ENCODE assay signal across 7 cellular contexts in the genomic region with DNA sequence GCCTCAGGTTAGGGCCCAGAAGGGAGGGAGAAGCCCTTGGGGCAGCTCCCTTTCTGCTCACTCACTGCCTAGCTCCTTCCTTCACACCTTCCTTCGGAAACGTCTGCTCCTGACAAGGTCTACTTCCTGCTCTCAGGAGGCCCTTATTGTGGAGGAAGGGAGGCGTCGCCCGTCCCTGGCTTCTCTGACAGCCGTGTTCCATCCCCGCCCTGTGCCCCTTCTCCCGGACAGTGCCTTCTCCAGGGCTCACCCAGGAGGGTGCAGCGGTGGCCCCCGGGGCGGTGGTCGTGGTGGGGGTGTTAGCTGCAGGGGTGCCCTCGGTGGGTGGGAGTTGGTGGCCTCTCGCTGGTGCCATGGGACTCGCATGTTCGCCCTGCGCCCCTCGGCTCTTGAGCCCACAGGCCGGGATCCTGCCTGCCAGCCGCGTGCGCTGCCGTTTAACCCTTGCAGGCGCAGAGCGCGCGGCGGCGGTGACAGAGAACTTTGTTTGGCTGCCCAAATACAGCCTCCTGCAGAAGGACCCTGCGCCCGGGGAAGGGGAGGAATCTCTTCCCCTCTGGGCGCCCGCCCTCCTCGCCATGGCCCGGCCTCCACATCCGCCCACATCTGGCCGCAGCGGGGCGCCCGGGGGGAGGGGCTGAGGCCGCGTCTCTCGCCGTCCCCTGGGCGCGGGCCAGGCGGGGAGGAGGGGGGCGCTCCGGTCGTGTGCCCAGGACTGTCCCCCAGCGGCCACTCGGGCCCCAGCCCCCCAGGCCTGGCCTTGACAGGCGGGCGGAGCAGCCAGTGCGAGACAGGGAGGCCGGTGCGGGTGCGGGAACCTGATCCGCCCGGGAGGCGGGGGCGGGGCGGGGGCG.
DNase-seq lines count a peak whose midpoint lies in the region; ATAC-seq and TF ChIP-seq lines count a peak whose summit lies in the region.

No MANE protein-coding gene starts in this region.

- H3K4me1 ChIP-seq in RWPE2 (ENCODE audit: insufficient read depth, poor library complexity, severe bottlenecking) (peaks cover 40% of the 10 kb centered on the region), adipocyte (ENCODE audit: control insufficient read depth, insufficient read depth, low read length) (peaks cover 43% of the 10 kb centered on the region), heart left ventricle (peaks cover 5 to 75% (median 70%) of the 10 kb centered on the region in 12 donors), parathyroid adenoma (peaks cover 23% of the 10 kb centered on the region)

- peaks cover 50% of the 10 kb centered on the region for H3K79me2 ChIP-seq in parathyroid adenoma

- WGBS in heart left ventricle, 4 donors: 1 to 2% (median 1%) methylated on average over 24 to 64 of the region's 64 CpGs

- peak overlapping the region; percentile 94 for H3K4me2 ChIP-seq in parathyroid adenoma (ENCODE audit: low read length)

- H3K27ac ChIP-seq in RWPE2 (ENCODE audit: poor library complexity, severe bottlenecking) (peak overlapping the region; percentile 25), heart left ventricle (peak overlapping the region; percentile 92 to 99 (median 95)), parathyroid adenoma (peak overlapping the region; percentile 62)

- ATAC-seq in GM18517 (IDR thresholded peaks at IDR 0.05; ENCODE audit: unreplicated experiment): peak; percentile 60
- ATAC-seq in HG03439 (IDR thresholded peaks at IDR 0.05; ENCODE audit: unreplicated experiment): peak; percentile 55
- ATAC-seq in RWPE2 (ENCODE audit: low read depth): peak; percentile 61
- peak; percentile 28 to 75 (median 58) for ATAC-seq in heart left ventricle

- TF ChIP-seq CTCF in RWPE2 (IDR thresholded peaks at IDR 0.05; ENCODE audit: poor library complexity, severe bottlenecking) (no peak), heart left ventricle (IDR thresholded peaks at IDR 0.05) (peak in 1 of 12 donors; percentile 21), parathyroid adenoma (IDR thresholded peaks at IDR 0.05) (peak; percentile 23)

- DNase-seq in RWPE2 (ENCODE audit: low spot score) (no peak), adipocyte (ENCODE audit: low read depth) (peak; percentile 94), heart left ventricle (peak; percentile 90 to 95 (median 91)), pons (ENCODE audit: low spot score) (no peak)

- H3K9me3 ChIP-seq in RWPE2 (ENCODE audit: severe bottlenecking) (no peaks in the 10 kb centered on the region), adipocyte (ENCODE audit: control insufficient read depth, low read length) (no peaks in the 10 kb centered on the region), heart left ventricle (no peaks in the 10 kb centered on the region), parathyroid adenoma (ENCODE audit: control insufficient read depth, low read length) (no peaks in the 10 kb centered on the region)

- H3K27me3 ChIP-seq in RWPE2 (ENCODE audit: insufficient read depth, poor library complexity, severe bottlenecking) (no peaks in the 10 kb centered on the region), adipocyte (replicated peaks; ENCODE audit: control insufficient read depth, insufficient read depth, low read length) (no peaks in the 10 kb centered on the region), heart left ventricle (no peaks in the 10 kb centered on the region), parathyroid adenoma (ENCODE audit: control insufficient read depth, insufficient read depth, low read length) (no peaks in the 10 kb centered on the region)

- intact Hi-C loops in heart left ventricle (cut with DNase I): loop anchor here in 9 of 10 donors (1.0 to 10.0 kb wide), 7 partner anchors 16 to 55 kb away; no protein-coding TSS in a partner anchor

- H3K36me3 ChIP-seq in RWPE2 (ENCODE audit: low read depth) (0 out of 2 replicates have a peak, but pooled peaks cover 6% of the 10 kb centered on the region), adipocyte (ENCODE audit: control insufficient read depth, insufficient read depth, low read length, severe bottlenecking) (no peaks in the 10 kb centered on the region), heart left ventricle (no peaks in the 10 kb centered on the region), parathyroid adenoma (ENCODE audit: control insufficient read depth, insufficient read depth, low read length) (no peaks in the 10 kb centered on the region)

- H2AFZ ChIP-seq in parathyroid adenoma: peak overlapping the region; percentile 30

- peak overlapping the region; percentile 82 for H3K9ac ChIP-seq in adipocyte (ENCODE audit: low read length)
- H3K9ac ChIP-seq in parathyroid adenoma: no peak overlapping the region

- TF ChIP-seq POLR2A in heart left ventricle (IDR thresholded peaks at IDR 0.05): peak in 1 of 2 donors; percentile 12

- H3K4me3 ChIP-seq in RWPE2 (ENCODE audit: severe bottlenecking) (no peak overlapping the region), adipocyte (ENCODE audit: low read length) (peak overlapping the region; percentile 73), heart left ventricle (peak overlapping the region; percentile 66 to 98 (median 88)), parathyroid adenoma (ENCODE audit: low read depth, low read length) (peak overlapping the region; percentile 61)

Comparison
In these comparisons a context has a peak if more than half of its experiments do, and no peak if none do; other contexts are left out.
1. DNase-seq: peak in adipocyte (single experiment) and heart left ventricle (5 of 5); none in RWPE2 (single experiment) and pons (single experiment).
2. H3K27ac ChIP-seq: peak in every context shown above with its lines; median percentile 95 in heart left ventricle; 62 in parathyroid adenoma; 25 in RWPE2.
3. Peak in every context shown above with its lines, with median percentiles within 50 percentile points of each other: ATAC-seq.